Comparison of ENCODE assay signal across 32 cellular contexts in the genomic region with DNA sequence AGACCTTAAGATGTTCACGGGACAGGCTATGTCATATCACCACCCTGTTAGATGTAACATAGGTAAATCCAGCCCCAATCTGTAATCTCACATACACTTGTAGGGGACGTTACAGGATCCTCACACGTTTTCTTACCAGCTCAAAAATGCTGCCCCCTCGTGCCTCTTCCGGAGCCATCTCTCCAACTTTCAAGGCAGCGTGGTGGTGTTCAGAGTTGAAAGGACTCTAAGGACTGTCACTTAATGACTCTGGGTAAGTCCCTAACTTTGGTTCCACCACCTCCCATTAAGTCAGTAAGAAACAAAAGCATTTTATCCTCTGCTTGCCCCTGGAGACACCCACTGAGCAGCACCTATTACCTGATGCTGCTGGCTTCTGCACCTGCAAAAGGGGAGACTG. TPM values are rescaled to one million over a fixed set of nuclear protein-coding genes. Genes with fewer than 3 reads are reported as not detected.
DNase-seq lines count a peak whose midpoint lies in the region; ATAC-seq, FAIRE-seq and TF ChIP-seq lines count a peak whose summit lies in the region.
"Had no signal": no experiment of that assay in that cellular context is flagged by ENCODE, and none has a peak within 500 bp of the region (broad histone marks: within the 10 kb centered on the region; RNA-seq: fewer than 3 reads in every experiment).

No MANE protein-coding gene starts in this region.

- H2AFZ ChIP-seq in MM.1S (ENCODE audit: low read length) (no peak overlapping the region), GM12878 (ENCODE audit: control insufficient read depth, low read depth, low read length) (no peak overlapping the region)
- H2AFZ ChIP-seq: GM23338, parathyroid adenoma had no signal

- H3K4me1 Mint-ChIP-seq in activated CD8-positive, alpha-beta memory T cell treated with anti-CD3 and anti-CD28 coated beads, Interleukin-2, amount 10 ng/mL, durations not matched to agents 7 days and 5 days, result peaks cover 58% of the 10 kb centered on the region

- peak overlapping the region; percentile 9; the same call in 1 of the 2 replicates for H3K9ac ChIP-seq in MM.1S (ENCODE audit: low read length)
- no peak overlapping the region for H3K9ac ChIP-seq in GM12878 (ENCODE audit: control insufficient read depth, insufficient read depth, low read length)
- H3K9ac ChIP-seq: parathyroid adenoma had no signal

- peak overlapping the region; percentile 18; the same call in 1 of the 2 replicates for H3K4me2 ChIP-seq in MM.1S (ENCODE audit: low read depth, low read length)
- H3K4me2 ChIP-seq in GM12878 (ENCODE audit: control insufficient read depth, insufficient read depth), result peak overlapping the region; percentile 34; the same call in 1 of the 2 replicates
- H3K4me2 ChIP-seq: GM23338 had no signal

- WGBS in GM12878 (ENCODE audit: insufficient coverage, insufficient replicate concordance, low lambda C conversion rate, missing lambda C conversion rate), result 27% methylated on average over 6 of the region's 6 CpGs

- no peak for ATAC-seq in activated CD8-positive, alpha-beta memory T cell treated with anti-CD3 and anti-CD28 coated beads, Interleukin-2, amount 10 ng/mL, durations not matched to agents 7 days and 5 days
- ATAC-seq in GM12878 (peak; percentile 69), upper lobe of right lung (no peak)
- ATAC-seq: activated T-cell treated with anti-CD3 and anti-CD28 coated beads, Interleukin-2, amount 50 U/mL, for 4 hours; effector memory CD8-positive, alpha-beta T cell; GM23338; Right ventricle myocardium inferior; SK-N-SH treated with all-trans-retinoic acid at 6 μM for 48 hours had no signal

- no peak for TF ChIP-seq EP300 in GM12878 (IDR thresholded peaks at IDR 0.05; ENCODE audit: borderline replicate concordance in 1 of 2, control insufficient read depth in 1 of 2, low read depth in 2 of 2, low read length in 2 of 2)

- H4K20me1 ChIP-seq in MM.1S (ENCODE audit: insufficient read depth, low read length) (peaks cover 69% of the 10 kb centered on the region), GM12878 (ENCODE audit: control insufficient read depth, insufficient read depth) (peaks cover 4% of the 10 kb centered on the region; the same call in 1 of the 2 replicates)

- POLR2A ChIA-PET in GM12878 (lab: Charles Lee), result interaction anchor here (1.5 to 10.3 kb wide), 5 partner anchors 11 to 79 kb away, joined by 4 to 220 read pairs (median 5); no protein-coding TSS in a partner anchor

- no peaks in the 10 kb centered on the region for H3K9me3 ChIP-seq in MM.1S (replicated peaks; ENCODE audit: insufficient read depth, low read length)
- no peaks in the 10 kb centered on the region for H3K9me3 ChIP-seq in GM12878 (replicated peaks; ENCODE audit: control insufficient read depth, insufficient read depth, low read length)
- H3K9me3 ChIP-seq in upper lobe of right lung, result no peaks in the 10 kb centered on the region
- H3K9me3 ChIP-seq: suprapubic skin, vagina had no signal

- H3K4me1 ChIP-seq in MM.1S (ENCODE audit: low read length) (peaks cover 30% of the 10 kb centered on the region), GM12878 (ENCODE audit: control insufficient read depth, insufficient read depth, low read length) (peaks cover 12% of the 10 kb centered on the region), upper lobe of right lung (peaks cover 60% of the 10 kb centered on the region)

- SMC1A ChIA-PET in GM12878 (lab: Charles Lee; ENCODE audit: uncharacterized antibody, unreplicated experiment), result interaction anchor here (1.1 to 10.1 kb wide), 7 partner anchors 10 to 79 kb away, joined by 3 to 164 read pairs (median 6); no protein-coding TSS in a partner anchor

- peaks cover 10% of the 10 kb centered on the region for H3K36me3 Mint-ChIP-seq in activated CD8-positive, alpha-beta memory T cell treated with anti-CD3 and anti-CD28 coated beads, Interleukin-2, amount 10 ng/mL, durations not matched to agents 7 days and 5 days

- in situ Hi-C loops in GM12878 (cut with MboI), result no loop called here

- no peak for TF ChIP-seq POLR2A in GM12878 (IDR thresholded peaks at IDR 0.05; ENCODE audit: low read depth, low read length)

- TF ChIP-seq RAD21 in GM12878 (IDR thresholded peaks at IDR 0.05; ENCODE audit: insufficient read depth, low read depth, low read length), result peak; percentile 21; the same call in 1 of the 2 replicates

- CTCF ChIA-PET in activated CD8-positive, alpha-beta memory T cell treated with anti-CD3 and anti-CD28 coated beads, Interleukin-2, amount 10 ng/mL, durations not matched to agents 7 days and 5 days (lab: Charles Lee), result interaction anchor here (1.4 kb wide), 1 partner anchor 30 kb away, joined by 3 read pairs; no protein-coding TSS in a partner anchor
- CTCF ChIA-PET in GM12878 (lab: Yijun Ruan, JAX), result interaction anchor here (0.7 to 9.0 kb wide), 8 partner anchors 9 to 179 kb away, joined by 3 to 83 read pairs (median 6); a partner anchor contains a TSS

- DNase-seq in activated CD8-positive, alpha-beta memory T cell treated with anti-CD3 and anti-CD28 coated beads, Interleukin-2, amount 10 ng/mL, durations not matched to agents 7 days and 5 days, result no peak
- DNase-seq in activated CD8-positive, alpha-beta memory T cell treated with anti-CD3 and anti-CD28 coated beads for 24 hours, result no peak
- DNase-seq in MM.1S (peak; percentile 63), GM12878 (ENCODE audit: low read depth, low spot score) (peak; percentile 55), upper lobe of right lung (no peak), NCI-H226 (no peak), superior temporal gyrus (ENCODE audit: extremely low spot score) (no peak), NCI-H524 treated with DMSO at 0.1 percent for 48 hours (lab: John Stamatoyannopoulos, UW) (no peak)
- DNase-seq: activated CD4-positive, alpha-beta T cell treated with anti-CD3 and anti-CD28 coated beads, Interleukin-2, amount 10 ng/mL, durations not matched to agents 24 days and 14 days; activated T-cell treated with anti-CD3 and anti-CD28 coated beads, Interleukin-2, amount 50 U/mL, for 4 hours; caudate nucleus; cortex of kidney; effector memory CD8-positive, alpha-beta T cell; erythroblast; HFFc6; IMR-90; mesenchymal stem cell; NCI-H1105; NCI-H1930; NCI-H524; NK-92 treated with Interleukin-12 subunit alpha and Interleukin-12 subunit beta, amount 100 ng/mL, for 24 hours; retina; stimulated activated naive CD4-positive, alpha-beta T cell had no signal

- H3K4me3 ChIP-seq in MM.1S (ENCODE audit: low read length), result no peak overlapping the region
- no peak overlapping the region for H3K4me3 ChIP-seq in GM12878
- H3K4me3 ChIP-seq in upper lobe of right lung, result no peak overlapping the region
- H3K4me3 ChIP-seq: GM23338, skin epidermis, suprapubic skin, vagina had no signal

- H3K36me3 ChIP-seq in MM.1S (replicated peaks; ENCODE audit: insufficient read depth, low read length) (no peaks in the 10 kb centered on the region; the same call in 1 of the 2 replicates), GM12878 (ENCODE audit: control insufficient read depth in 2 of 2, insufficient read depth in 2 of 2, low read length in 1 of 2) (peaks cover 4 to 18% of the 10 kb centered on the region in 2 experiments; a peak in 2 of 4 replicates), upper lobe of right lung (peaks cover 12% of the 10 kb centered on the region)
- H3K36me3 ChIP-seq: vagina had no signal

- no TSS peak for BruUV-seq in GM12878 (replicated peaks; lab: Mats Ljungman, UMichigan)

- no peaks in the 10 kb centered on the region for H3K27me3 Mint-ChIP-seq in activated CD8-positive, alpha-beta memory T cell treated with anti-CD3 and anti-CD28 coated beads, Interleukin-2, amount 10 ng/mL, durations not matched to agents 7 days and 5 days
- H3K27me3 Mint-ChIP-seq: activated CD4-positive, alpha-beta T cell treated with anti-CD3 and anti-CD28 coated beads, Interleukin-2, amount 10 ng/mL, durations not matched to agents 24 days and 14 days; effector memory CD8-positive, alpha-beta T cell had no signal

- H3K27ac Mint-ChIP-seq in activated CD8-positive, alpha-beta memory T cell treated with anti-CD3 and anti-CD28 coated beads, Interleukin-2, amount 10 ng/mL, durations not matched to agents 7 days and 5 days, result peak overlapping the region; percentile 1
- H3K27ac Mint-ChIP-seq: activated CD4-positive, alpha-beta T cell treated with anti-CD3 and anti-CD28 coated beads, Interleukin-2, amount 10 ng/mL, durations not matched to agents 24 days and 14 days; GM23338; HFFc6; T-helper 2 cell treated with Interferon-gamma antibody and Interleukin-4, amounts not matched to agents 5 μg/mL and 100 μg/mL, for 36 hours had no signal

- H3K27ac ChIP-seq in MM.1S (ENCODE audit: low read length) (peak overlapping the region; percentile 34; the same call in 1 of the 2 replicates), GM12878 (ENCODE audit: control insufficient read depth, insufficient read depth) (peak overlapping the region; percentile 10; the same call in 1 of the 2 replicates), upper lobe of right lung (peak overlapping the region; percentile 70)
- H3K27ac ChIP-seq: parathyroid adenoma, skin epidermis, suprapubic skin, vagina had no signal

- TF ChIP-seq CTCF in MM.1S (IDR thresholded peaks at IDR 0.05; ENCODE audit: low read length) (peak; percentile 41), GM12878 (IDR thresholded peaks at IDR 0.05 in 2 of 3, conservative IDR thresholded peaks at IDR 0.05 in 1 of 3; ENCODE audit: control insufficient read depth in 2 of 3, extremely low read depth in 1 of 3, insufficient read depth in 1 of 3, low read depth in 3 of 3, low read length in 3 of 3) (peak; percentile 32 to 53 (median 42); a peak in 3 of 6 replicates), upper lobe of right lung (IDR thresholded peaks at IDR 0.05) (no peak)

- H3F3A ChIP-seq in MM.1S (ENCODE audit: insufficient read depth, low read length), result peaks cover 10% of the 10 kb centered on the region; the same call in 1 of the 2 replicates

- H3K79me2 ChIP-seq in MM.1S (ENCODE audit: low read length) (peaks cover 92% of the 10 kb centered on the region), GM12878 (ENCODE audit: control insufficient read depth, insufficient read depth, low read length) (peaks cover 98% of the 10 kb centered on the region)

- H3K27me3 ChIP-seq in MM.1S (replicated peaks; ENCODE audit: insufficient read depth, low read length), result no peaks in the 10 kb centered on the region
- no peaks in the 10 kb centered on the region for H3K27me3 ChIP-seq in GM12878 (replicated peaks in 1 of 2; ENCODE audit: control insufficient read depth in 2 of 2, insufficient read depth in 2 of 2, low read length in 1 of 2)
- no peaks in the 10 kb centered on the region for H3K27me3 ChIP-seq in upper lobe of right lung
- H3K27me3 ChIP-seq: suprapubic skin, vagina had no signal

- no peak for FAIRE-seq in GM12878 (lab: Jason Lieb, UNC)

- no peak overlapping the region for H3K4me3 Mint-ChIP-seq in activated CD8-positive, alpha-beta memory T cell treated with anti-CD3 and anti-CD28 coated beads, Interleukin-2, amount 10 ng/mL, durations not matched to agents 7 days and 5 days
- H3K4me3 Mint-ChIP-seq: activated CD4-positive, alpha-beta T cell treated with anti-CD3 and anti-CD28 coated beads, Interleukin-2, amount 10 ng/mL, durations not matched to agents 24 days and 14 days; activated T-cell treated with anti-CD3 and anti-CD28 coated beads, Interleukin-2, amount 50 U/mL, for 4 hours; CD14-positive monocyte; effector memory CD8-positive, alpha-beta T cell; GM23338; HFFc6; T-helper 2 cell treated with Interferon-gamma antibody and Interleukin-4, amounts not matched to agents 5 μg/mL and 100 μg/mL, for 36 hours had no signal

- RAD21 ChIA-PET in GM12878 (lab: Charles Lee; ENCODE audit: unreplicated experiment), result interaction anchor here (0.8 to 9.0 kb wide), 7 partner anchors 14 to 80 kb away, joined by 3 to 169 read pairs (median 4); a partner anchor contains a TSS

- H3K9me2 ChIP-seq in MM.1S (replicated peaks; ENCODE audit: insufficient read depth, low read length), result no peaks in the 10 kb centered on the region

- no peaks in the 10 kb centered on the region for H3K9me3 Mint-ChIP-seq in activated CD8-positive, alpha-beta memory T cell treated with anti-CD3 and anti-CD28 coated beads, Interleukin-2, amount 10 ng/mL, durations not matched to agents 7 days and 5 days (ENCODE audit: low read depth)
- H3K9me3 Mint-ChIP-seq: activated CD4-positive, alpha-beta T cell treated with anti-CD3 and anti-CD28 coated beads, Interleukin-2, amount 10 ng/mL, durations not matched to agents 24 days and 14 days; activated T-cell treated with anti-CD3 and anti-CD28 coated beads, Interleukin-2, amount 50 U/mL, for 4 hours; CD14-positive monocyte; effector memory CD8-positive, alpha-beta T cell; GM23338; HFFc6; T-helper 2 cell treated with Interferon-gamma antibody and Interleukin-4, amounts not matched to agents 5 μg/mL and 100 μg/mL, for 36 hours had no signal

- intact Hi-C loops in GM12878 (cut with micrococcal nuclease; ENCODE audit: unreplicated experiment) (loop anchor here (5.0 kb wide), 1 partner anchor 81 kb away; a partner anchor contains a TSS), upper lobe of right lung (cut with DNase I) (loop anchor here (10.0 kb wide), 1 partner anchor 49 kb away; a partner anchor contains a TSS)

RNA-seq across cellular contexts. Expression of a gene that starts 4.4 kb away (rescaled TPM):
- total RNA-seq in activated CD8-positive, alpha-beta memory T cell treated with anti-CD3 and anti-CD28 coated beads, Interleukin-2, amount 10 ng/mL, durations not matched to agents 7 days and 5 days, result 10 to 100 TPM; 16.0 to 21.3 TPM
- 44.3 and 46.5 TPM in 2 replicates for total RNA-seq in GM12878 (2013; cell fraction: nucleolus; rRNA removed)
- total RNA-seq in GM12878 (2014; rRNA removed) (13.8 and 15.3 TPM in 2 replicates), GM12878 (2014; rRNA removed; fragmentation: Illumina TruSeq; extraction: Trizol) (7.2 and 8.6 TPM in 2 replicates), GM12878 (2021) (20.2 and 21.4 TPM in 2 replicates), upper lobe of right lung (13.4 TPM)
- 3.3 TPM for polyA plus RNA-seq in GM12878 (2011; ENCODE audit: low read depth)
- polyA plus RNA-seq in GM12878 (2011; rRNA removed) (10.0 and 14.0 TPM in 2 replicates), GM12878 (2014; fragmentation: Illumina TruSeq; extraction: Trizol) (3.6 and 8.0 TPM in 2 replicates), GM12878 (2014; fragmentation: Nextera tagmentation; extraction: Ambion mirVana) (1 to 10 TPM; 1.1 to 2.2 TPM), GM12878 (2014; rRNA removed) (12.4 and 15.2 TPM in 2 replicates), GM12878 (2016; fragmentation: Nextera tagmentation; extraction: Ambion mirVana) (10 to 100 TPM in 1 of 2 experiments, 1 to 10 TPM in 1; 9.2 to 10.1 TPM)
- 14.4 and 19.2 TPM in 2 replicates for polyA plus RNA-seq in GM12878 (2011; cell fraction: cytosol; rRNA removed)
- polyA plus RNA-seq in GM12878 (2011; cell fraction: nucleus; rRNA removed), result 18.8 and 19.7 TPM in 2 replicates
- 7.8 and 10.8 TPM in 2 replicates for polyA plus RNA-seq in GM12878 (2012)
- polyA minus RNA-seq in GM12878 (2011; rRNA and poly(A)+ RNA removed), result 19.0 and 25.2 TPM in 2 replicates
- 12.0 and 15.0 TPM in 2 replicates for polyA minus RNA-seq in GM12878 (2011; cell fraction: cytosol; rRNA and poly(A)+ RNA removed)
- polyA minus RNA-seq in GM12878 (2011; cell fraction: nucleus; rRNA and poly(A)+ RNA removed), result 21.2 and 41.1 TPM in 2 replicates

RNA-seq across cellular contexts. Expression of a gene that starts 36.4 kb away (rescaled TPM):
- 10 to 100 TPM; 55.4 to 60.0 TPM for total RNA-seq in activated CD8-positive, alpha-beta memory T cell treated with anti-CD3 and anti-CD28 coated beads, Interleukin-2, amount 10 ng/mL, durations not matched to agents 7 days and 5 days
- 131 and 132 TPM in 2 replicates for total RNA-seq in GM12878 (2013; cell fraction: nucleolus; rRNA removed)
- total RNA-seq in GM12878 (2014; rRNA removed), result 49.9 and 51.3 TPM in 2 replicates
- 68.1 and 69.4 TPM in 2 replicates for total RNA-seq in GM12878 (2014; rRNA removed; fragmentation: Illumina TruSeq; extraction: Trizol)
- 44.6 and 45.7 TPM in 2 replicates for total RNA-seq in GM12878 (2021)
- polyA plus RNA-seq in GM12878 (2011; ENCODE audit: low read depth), result 39.2 TPM
- 88.8 and 96.7 TPM in 2 replicates for polyA plus RNA-seq in GM12878 (2011; rRNA removed)
- polyA plus RNA-seq in GM12878 (2011; cell fraction: cytosol; rRNA removed), result 73.5 and 81.4 TPM in 2 replicates
- polyA plus RNA-seq in GM12878 (2011; cell fraction: nucleus; rRNA removed), result 54.6 and 59.6 TPM in 2 replicates
- polyA plus RNA-seq in GM12878 (2012), result 48.8 and 52.3 TPM in 2 replicates
- 71.7 and 99.7 TPM in 2 replicates for polyA plus RNA-seq in GM12878 (2014; fragmentation: Illumina TruSeq; extraction: Trizol)
- 100 to 1,000 TPM; 157 to 170 TPM for polyA plus RNA-seq in GM12878 (2014; fragmentation: Nextera tagmentation; extraction: Ambion mirVana)
- polyA plus RNA-seq in GM12878 (2014; rRNA removed), result 60.0 and 66.0 TPM in 2 replicates
- 10 to 100 TPM; 70.0 to 72.5 TPM for polyA plus RNA-seq in GM12878 (2016; fragmentation: Nextera tagmentation; extraction: Ambion mirVana)
- 49.9 and 62.4 TPM in 2 replicates for polyA minus RNA-seq in GM12878 (2011; rRNA and poly(A)+ RNA removed)
- 15.6 and 20.6 TPM in 2 replicates for polyA minus RNA-seq in GM12878 (2011; cell fraction: cytosol; rRNA and poly(A)+ RNA removed)
- polyA minus RNA-seq in GM12878 (2011; cell fraction: nucleus; rRNA and poly(A)+ RNA removed), result 25.5 and 47.5 TPM in 2 replicates
- total RNA-seq in upper lobe of right lung, result 76.7 TPM

RNA-seq across cellular contexts. Expression of a gene that starts 37.4 kb away (rescaled TPM):
- under 1 TPM; 0.87 to 0.88 TPM for total RNA-seq in activated CD8-positive, alpha-beta memory T cell treated with anti-CD3 and anti-CD28 coated beads, Interleukin-2, amount 10 ng/mL, durations not matched to agents 7 days and 5 days
- 32.5 and 33.0 TPM in 2 replicates for total RNA-seq in GM12878 (2013; cell fraction: nucleolus; rRNA removed)
- total RNA-seq in GM12878 (2014; rRNA removed) (18.0 and 19.1 TPM in 2 replicates), GM12878 (2014; rRNA removed; fragmentation: Illumina TruSeq; extraction: Trizol) (11.9 TPM in 2 replicates), GM12878 (2021) (14.5 and 17.2 TPM in 2 replicates), upper lobe of right lung (5.1 TPM)
- polyA plus RNA-seq in GM12878 (2011; ENCODE audit: low read depth), result 13.2 TPM
- polyA plus RNA-seq in GM12878 (2011; rRNA removed) (9.8 and 12.7 TPM in 2 replicates), GM12878 (2014; fragmentation: Illumina TruSeq; extraction: Trizol) (11.5 and 12.4 TPM in 2 replicates), GM12878 (2014; fragmentation: Nextera tagmentation; extraction: Ambion mirVana) (1 to 10 TPM; 4.5 to 6.1 TPM), GM12878 (2014; rRNA removed) (17.9 and 20.4 TPM in 2 replicates), GM12878 (2016; fragmentation: Nextera tagmentation; extraction: Ambion mirVana) (10 to 100 TPM; 20.2 to 22.2 TPM)
- polyA plus RNA-seq in GM12878 (2011; cell fraction: cytosol; rRNA removed), result 14.7 and 19.0 TPM in 2 replicates
- polyA plus RNA-seq in GM12878 (2011; cell fraction: nucleus; rRNA removed), result 11.5 and 13.6 TPM in 2 replicates
- 18.4 and 20.6 TPM in 2 replicates for polyA plus RNA-seq in GM12878 (2012)
- polyA minus RNA-seq in GM12878 (2011; rRNA and poly(A)+ RNA removed), result 17.8 and 20.1 TPM in 2 replicates
- polyA minus RNA-seq in GM12878 (2011; cell fraction: cytosol; rRNA and poly(A)+ RNA removed), result 4.4 and 5.7 TPM in 2 replicates
- 5.9 and 6.3 TPM in 2 replicates for polyA minus RNA-seq in GM12878 (2011; cell fraction: nucleus; rRNA and poly(A)+ RNA removed)

RNA-seq across cellular contexts. Expression of a gene that starts 51.4 kb away (rescaled TPM):
- 10 to 100 TPM; 46.2 to 46.3 TPM for total RNA-seq in activated CD8-positive, alpha-beta memory T cell treated with anti-CD3 and anti-CD28 coated beads, Interleukin-2, amount 10 ng/mL, durations not matched to agents 7 days and 5 days
- total RNA-seq in GM12878 (2013; cell fraction: nucleolus; rRNA removed), result 130 and 131 TPM in 2 replicates
- total RNA-seq in GM12878 (2014; rRNA removed) (24.7 and 26.5 TPM in 2 replicates), GM12878 (2014; rRNA removed; fragmentation: Illumina TruSeq; extraction: Trizol) (20.1 and 20.4 TPM in 2 replicates), GM12878 (2021) (30.9 and 33.7 TPM in 2 replicates), upper lobe of right lung (51.2 TPM)
- 23.4 TPM for polyA plus RNA-seq in GM12878 (2011; ENCODE audit: low read depth)
- polyA plus RNA-seq in GM12878 (2011; rRNA removed) (28.7 and 37.7 TPM in 2 replicates), GM12878 (2014; fragmentation: Illumina TruSeq; extraction: Trizol) (20.5 and 23.8 TPM in 2 replicates), GM12878 (2014; fragmentation: Nextera tagmentation; extraction: Ambion mirVana) (10 to 100 TPM; 11.3 to 15.1 TPM), GM12878 (2014; rRNA removed) (19.6 and 26.7 TPM in 2 replicates), GM12878 (2016; fragmentation: Nextera tagmentation; extraction: Ambion mirVana) (10 to 100 TPM; 12.6 to 20.0 TPM)
- polyA plus RNA-seq in GM12878 (2011; cell fraction: cytosol; rRNA removed), result 42.7 and 47.6 TPM in 2 replicates
- 45.6 and 46.8 TPM in 2 replicates for polyA plus RNA-seq in GM12878 (2011; cell fraction: nucleus; rRNA removed)
- 32.1 and 35.8 TPM in 2 replicates for polyA plus RNA-seq in GM12878 (2012)
- 96.4 and 132 TPM in 2 replicates for polyA minus RNA-seq in GM12878 (2011; rRNA and poly(A)+ RNA removed)
- polyA minus RNA-seq in GM12878 (2011; cell fraction: cytosol; rRNA and poly(A)+ RNA removed), result 29.0 and 31.5 TPM in 2 replicates
- polyA minus RNA-seq in GM12878 (2011; cell fraction: nucleus; rRNA and poly(A)+ RNA removed), result 27.3 and 43.1 TPM in 2 replicates

Comparison
In these comparisons a context has a peak if more than half of its experiments do, and no peak if none do; other contexts are left out.
1. DNase-seq: peak in MM.1S (single experiment) and GM12878 (single experiment); none in activated CD8-positive, alpha-beta memory T cell treated with anti-CD3 and anti-CD28 coated beads, Interleukin-2, amount 10 ng/mL, durations not matched to agents 7 days and 5 days (single experiment), activated CD8-positive, alpha-beta memory T cell treated with anti-CD3 and anti-CD28 coated beads for 24 hours (single experiment), upper lobe of right lung (single experiment), NCI-H226 (single experiment), superior temporal gyrus (single experiment) and NCI-H524 treated with DMSO at 0.1 percent for 48 hours (single experiment).
2. H3K27ac ChIP-seq: peak in every context shown above with its lines; median percentile 70 in upper lobe of right lung; 34 in MM.1S; 10 in GM12878.